In genomic region chr20:32203556-32204484, GRCh38 we compare ENCODE assay signal across 8 cellular contexts. TPM values are rescaled to one million over a fixed set of nuclear protein-coding genes. Genes with fewer than 3 reads are reported as not detected.
A peak's percentile ranks its signal among the peaks of the same experiment; 100 is the strongest.
DNase-seq lines count a peak whose midpoint lies in the region; ATAC-seq and TF ChIP-seq lines count a peak whose summit lies in the region.

No MANE protein-coding gene starts in this region.

- H2AFZ ChIP-seq in ACC112 (ENCODE audit: low read length, unreplicated experiment): no peak overlapping the region
- no peak overlapping the region for H2AFZ ChIP-seq in OCI-LY1 (ENCODE audit: low read length)
- no peak overlapping the region for H2AFZ ChIP-seq in osteoblast (ENCODE audit: low read length)

- peaks cover 80% of the 10 kb centered on the region for H3K79me2 ChIP-seq in ACC112 (ENCODE audit: control insufficient read depth, insufficient read depth, low read length, unreplicated experiment)
- peaks cover 64% of the 10 kb centered on the region for H3K79me2 ChIP-seq in OCI-LY1 (ENCODE audit: insufficient read depth, low read length)
- peaks cover 88% of the 10 kb centered on the region for H3K79me2 ChIP-seq in osteoblast (ENCODE audit: insufficient read depth, low read length)

- TF ChIP-seq CTCF in OCI-LY1 (IDR thresholded peaks at IDR 0.05; ENCODE audit: low read length): no peak
- no peak for TF ChIP-seq CTCF in osteoblast (IDR thresholded peaks at IDR 0.05; ENCODE audit: extremely low read depth, low read depth, low read length)

- H3K9me3 ChIP-seq in OCI-LY1 (ENCODE audit: low read length) (no peaks in the 10 kb centered on the region), osteoblast (ENCODE audit: low read depth, low read length) (no peaks in the 10 kb centered on the region)
- H3K9me3 ChIP-seq in effector memory CD4-positive, alpha-beta T cell (ENCODE audit: control insufficient read depth, low read length): no peaks in the 10 kb centered on the region

- H3K4me2 ChIP-seq in OCI-LY1 (ENCODE audit: low read length) (no peak overlapping the region), osteoblast (ENCODE audit: insufficient read depth, low read length) (no peak overlapping the region)

- peak in 14 of 61 donors; percentile 6 to 62 (median 40) for DNase-seq in caudate nucleus (lab: John Stamatoyannopoulos, UW)
- peak; percentile 43 for DNase-seq in osteoblast (ENCODE audit: insufficient read length, low spot score, missing footprints)
- no peak for DNase-seq in dedifferentiated amniotic fluid mesenchymal stem cell (ENCODE audit: extremely low spot score)
- DNase-seq in effector memory CD4-positive, alpha-beta T cell: no peak

- H3K4me3 ChIP-seq in ACC112 (ENCODE audit: low read depth, low read length) (peak overlapping the region; percentile 27; the same call in 1 of the 2 replicates), OCI-LY1 (ENCODE audit: low read depth, low read length, poor library complexity, severe bottlenecking) (no peak overlapping the region), osteoblast (ENCODE audit: insufficient read depth, low read length) (no peak overlapping the region)
- no peak overlapping the region for H3K4me3 ChIP-seq in effector memory CD4-positive, alpha-beta T cell (ENCODE audit: insufficient read depth, low read depth, low read length, poor library complexity, severe bottlenecking)

- ATAC-seq in HG03432 (IDR thresholded peaks at IDR 0.05; ENCODE audit: unreplicated experiment): no peak
- ATAC-seq in HG03196 (IDR thresholded peaks at IDR 0.05; ENCODE audit: unreplicated experiment): no peak

- H3K27ac ChIP-seq in ACC112 (ENCODE audit: low read depth, low read length) (peak overlapping the region; percentile 41; the same call in 1 of the 2 replicates), OCI-LY1 (ENCODE audit: low read depth, low read length, poor library complexity, severe bottlenecking) (no peak overlapping the region), caudate nucleus (ENCODE audit: low read depth, low read length) (peak overlapping the region; percentile 87), osteoblast (ENCODE audit: low read depth, low read length) (no peak overlapping the region)
- H3K27ac ChIP-seq in effector memory CD4-positive, alpha-beta T cell (ENCODE audit: insufficient read depth, low read length, poor library complexity, severe bottlenecking): no peak overlapping the region

- H3F3A ChIP-seq in OCI-LY1 (ENCODE audit: insufficient read depth, low read length): no peaks in the 10 kb centered on the region

- H4K20me1 ChIP-seq in OCI-LY1 (ENCODE audit: insufficient read depth, low read length): 0 out of 2 replicates have a peak, but pooled peaks cover 3% of the 10 kb centered on the region
- H4K20me1 ChIP-seq in osteoblast (ENCODE audit: insufficient read depth, low read length): peaks cover 35% of the 10 kb centered on the region

- peak overlapping the region; percentile 21; the same call in 1 of the 2 replicates for H3K9ac ChIP-seq in OCI-LY1 (ENCODE audit: low read length)

- H3K27me3 ChIP-seq in ACC112 (ENCODE audit: insufficient read depth, low read length) (no peaks in the 10 kb centered on the region), OCI-LY1 (ENCODE audit: insufficient read depth, low read length) (no peaks in the 10 kb centered on the region), osteoblast (ENCODE audit: insufficient read depth, low read length) (no peaks in the 10 kb centered on the region)
- no peaks in the 10 kb centered on the region for H3K27me3 ChIP-seq in effector memory CD4-positive, alpha-beta T cell (replicated peaks; ENCODE audit: control insufficient read depth, insufficient read depth, low read length, poor library complexity, severe bottlenecking)

- H3K36me3 ChIP-seq in ACC112 (ENCODE audit: insufficient read depth, low read length) (peaks cover 15% of the 10 kb centered on the region; the same call in 1 of the 2 replicates), OCI-LY1 (ENCODE audit: insufficient read depth, low read length) (peaks cover 50% of the 10 kb centered on the region), osteoblast (ENCODE audit: insufficient read depth, low read length) (peaks cover 17% of the 10 kb centered on the region)
- H3K36me3 ChIP-seq in effector memory CD4-positive, alpha-beta T cell (ENCODE audit: control insufficient read depth, insufficient read depth, low read length): peaks cover 24% of the 10 kb centered on the region

- H3K4me1 ChIP-seq in ACC112 (ENCODE audit: control insufficient read depth, insufficient read depth, low read length, unreplicated experiment): peaks cover 48% of the 10 kb centered on the region
- peaks cover 38% of the 10 kb centered on the region for H3K4me1 ChIP-seq in OCI-LY1 (ENCODE audit: insufficient read depth, low read length, severe bottlenecking)
- peaks cover 39% of the 10 kb centered on the region for H3K4me1 ChIP-seq in osteoblast (ENCODE audit: insufficient read depth, low read length)
- H3K4me1 ChIP-seq in effector memory CD4-positive, alpha-beta T cell (ENCODE audit: control insufficient read depth, insufficient read depth, low read length, poor library complexity, severe bottlenecking): peaks cover 28% of the 10 kb centered on the region

- H3K9me2 ChIP-seq in OCI-LY1 (ENCODE audit: low read depth, low read length): no peaks in the 10 kb centered on the region

RNA-seq across cellular contexts. Expression of gene PLAGL2, which starts 3.7 kb away (rescaled TPM):
- 2.5 and 2.7 TPM in 2 replicates for total RNA-seq in osteoblast

RNA-seq across cellular contexts. Expression of gene POFUT1, which starts 3.9 kb away (rescaled TPM):
- total RNA-seq in osteoblast: 40.9 and 43.0 TPM in 2 replicates

Comparison
In these comparisons a context has a peak if more than half of its experiments do, and no peak if none do; other contexts are left out.
1. H3K27ac ChIP-seq: peak in ACC112 (single experiment) and caudate nucleus (single experiment); none in OCI-LY1 (single experiment), osteoblast (single experiment) and effector memory CD4-positive, alpha-beta T cell (single experiment).